1 cellular context compared by ENCODE assay signal in the genomic region with DNA sequence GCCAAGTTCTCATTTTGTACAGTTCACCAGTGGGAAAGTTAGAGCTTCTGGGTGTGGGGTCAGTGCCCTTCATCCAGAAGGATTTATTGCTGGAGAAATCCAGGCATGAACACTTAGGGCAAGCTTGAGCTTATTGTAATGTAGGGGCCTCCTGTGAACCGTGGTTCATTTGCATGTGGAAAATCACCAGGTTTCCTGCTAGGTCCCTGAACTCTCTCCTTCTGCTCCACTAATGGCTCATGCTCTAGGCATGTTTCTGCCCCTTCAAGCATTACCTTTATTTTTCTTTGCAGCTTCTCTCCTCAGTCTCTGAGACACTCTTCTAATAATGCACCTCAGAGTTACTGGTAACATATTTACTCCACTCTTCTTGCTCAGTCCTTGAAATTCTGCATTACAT.
TF ChIP-seq lines count a peak whose summit lies in the region.

No MANE protein-coding gene starts in this region.

TF ChIP-seq in GM23338, 12 proteins besides CTCF, POLR2A, EP300 and RAD21 (continued from another document):
- TF ChIP-seq ZNF462 (CRISPR knock-in tag; IDR thresholded peaks at IDR 0.05), result peak; percentile 29; the same call in 1 of the 2 replicates
TF ChIP-seq in GM23338: peak in this region for 1.
